8 cellular contexts compared by ENCODE assay signal in the genomic region with DNA sequence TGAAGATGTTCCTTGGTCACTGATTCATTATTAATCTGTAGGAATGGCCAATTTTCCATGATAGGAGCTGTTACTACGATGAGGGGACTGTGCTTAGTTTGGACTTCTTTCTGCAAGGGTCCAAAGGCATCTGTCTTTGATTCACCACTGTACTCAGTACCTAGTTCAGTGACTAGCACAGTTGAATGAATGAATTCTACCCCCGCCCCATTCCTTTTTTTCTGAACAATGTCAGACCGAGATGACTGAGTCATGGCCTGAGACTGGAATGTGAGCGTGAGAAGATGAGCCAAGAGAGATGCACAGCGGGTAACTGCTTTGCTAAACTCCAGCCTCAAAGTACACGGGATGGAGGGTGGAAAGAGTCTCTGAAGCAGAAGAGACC. TPM values are rescaled to one million over a fixed set of nuclear protein-coding genes. Genes with fewer than 3 reads are reported as not detected.
DNase-seq lines count a peak whose midpoint lies in the region; ATAC-seq and TF ChIP-seq lines count a peak whose summit lies in the region.

No MANE protein-coding gene starts in this region.

- DNase-seq in CD4-positive, alpha-beta T cell, result no peak
- DNase-seq in Jurkat, Clone E6-1 (ENCODE audit: low read depth, low spot score), result no peak
- peak; percentile 77 for DNase-seq in amniotic epithelial cell (ENCODE audit: low read depth)
- no peak for DNase-seq in naive thymus-derived CD8-positive, alpha-beta T cell
- DNase-seq in DMS53 treated with DMSO at 0.1 percent for 48 hours (lab: John Stamatoyannopoulos, UW; ENCODE audit: unreplicated experiment), result no peak
- no peak for DNase-seq in 8988T
- no peak for DNase-seq in NCI-H2171 treated with DMSO at 0.1 percent for 48 hours (lab: John Stamatoyannopoulos, UW)

- H3K4me1 Mint-ChIP-seq in CD4-positive, alpha-beta T cell (ENCODE audit: low read depth), result peaks cover 52% of the 10 kb centered on the region
- peaks cover 20 to 44% (median 38%) of the 10 kb centered on the region in 4 donors for H3K4me1 Mint-ChIP-seq in naive thymus-derived CD8-positive, alpha-beta T cell

- TF ChIP-seq CTCF in CD4-positive, alpha-beta T cell (IDR thresholded peaks at IDR 0.05), result peak; percentile 61

- no peak for ATAC-seq in CD4-positive, alpha-beta T cell (ENCODE audit: poor library complexity)
- no peak for ATAC-seq in naive thymus-derived CD8-positive, alpha-beta T cell
- ATAC-seq in GM19467 (IDR thresholded peaks at IDR 0.05; ENCODE audit: unreplicated experiment), result no peak

- POLR2A ChIA-PET in CD4-positive, alpha-beta T cell (lab: Charles Lee), result interaction anchor here (0.8 to 3.6 kb wide), 11 partner anchors 9 to 526 kb away, joined by 3 to 149 read pairs (median 4); partner anchors contain the start of genes DHX35, RALGAPB, RPRD1B and TTI1
- POLR2A ChIA-PET in naive thymus-derived CD8-positive, alpha-beta T cell (lab: Charles Lee), result interaction anchor here (1.5 to 4.6 kb wide), 3 partner anchors 10 to 38 kb away, joined by 3 to 122 read pairs (median 32); partner anchors contain the start of gene RALGAPB

- H3K36me3 Mint-ChIP-seq in CD4-positive, alpha-beta T cell (ENCODE audit: low read depth), result peaks cover 44% of the 10 kb centered on the region
- H3K36me3 Mint-ChIP-seq in naive thymus-derived CD8-positive, alpha-beta T cell, result peaks cover 0 to 32% (median 9%) of the 10 kb centered on the region in 3 donors

- intact Hi-C loops in CD4-positive, alpha-beta T cell (cut with DNase I, micrococcal nuclease), result loop anchor here (1.0 to 10.0 kb wide), 6 partner anchors 11 to 1141 kb away; partner anchors contain the start of genes RALGAPB (in 2 of the 2), ACTR5 (in 1 of the 2), DHX35 (in 1 of the 2) and RPRD1B (in 1 of the 2)

- peak overlapping the region; percentile 98 for H3K4me3 Mint-ChIP-seq in CD4-positive, alpha-beta T cell
- peak overlapping the region; percentile 85 to 98 (median 94) for H3K4me3 Mint-ChIP-seq in naive thymus-derived CD8-positive, alpha-beta T cell

- H3K9me3 Mint-ChIP-seq in CD4-positive, alpha-beta T cell, result no peaks in the 10 kb centered on the region
- no peaks in the 10 kb centered on the region for H3K9me3 Mint-ChIP-seq in naive thymus-derived CD8-positive, alpha-beta T cell

- no peak overlapping the region for H3K27ac ChIP-seq in CD4-positive, alpha-beta T cell (ENCODE audit: low read depth, low read length)

- CTCF ChIA-PET in CD4-positive, alpha-beta T cell (lab: Charles Lee), result interaction anchor here (0.7 to 4.1 kb wide), 13 partner anchors 10 to 491 kb away, joined by 3 to 123 read pairs (median 5); partner anchors contain the start of genes FAM83D and RALGAPB

- no peaks in the 10 kb centered on the region for H3K27me3 ChIP-seq in CD4-positive, alpha-beta T cell (ENCODE audit: control insufficient read depth, insufficient read depth, low read length)

- peaks cover 10% of the 10 kb centered on the region for H3K27me3 Mint-ChIP-seq in CD4-positive, alpha-beta T cell
- H3K27me3 Mint-ChIP-seq in naive thymus-derived CD8-positive, alpha-beta T cell, result peaks cover 0 to 7% (median 3%) of the 10 kb centered on the region in 5 donors

- peak overlapping the region; percentile 80 for H3K4me3 ChIP-seq in Jurkat, Clone E6-1 (ENCODE audit: low read length)

- no peaks in the 10 kb centered on the region for H3K9me3 ChIP-seq in CD4-positive, alpha-beta T cell (ENCODE audit: control insufficient read depth, low read length)

- peak overlapping the region; percentile 93 for H3K27ac Mint-ChIP-seq in CD4-positive, alpha-beta T cell
- H3K27ac Mint-ChIP-seq in naive thymus-derived CD8-positive, alpha-beta T cell, result peak overlapping the region; percentile 88 to 99 (median 97)

RNA-seq across cellular contexts. Expression of gene SNHG17, which starts 0.4 kb away (rescaled TPM):
- 10 to 100 TPM; 94.1 to 99.3 TPM for total RNA-seq in CD4-positive, alpha-beta T cell
- polyA plus RNA-seq in Jurkat, Clone E6-1 (2012; ENCODE audit: insufficient read depth, insufficient read length), result 94.8 TPM
- total RNA-seq in naive thymus-derived CD8-positive, alpha-beta T cell, result 10 to 100 TPM; 75.3 to 78.2 TPM
- polyA plus RNA-seq in naive thymus-derived CD8-positive, alpha-beta T cell, result 100 to 1,000 TPM in 1 of 3 donors, 10 to 100 TPM in 2; 33.8 to 127 (median 57.0) TPM

RNA-seq across cellular contexts. Expression of gene RALGAPB, which starts 37.1 kb away (rescaled TPM):
- total RNA-seq in CD4-positive, alpha-beta T cell, result 10 to 100 TPM; 30.4 to 31.9 TPM
- polyA plus RNA-seq in Jurkat, Clone E6-1 (2012; ENCODE audit: insufficient read depth, insufficient read length), result 20.4 TPM
- total RNA-seq in naive thymus-derived CD8-positive, alpha-beta T cell, result 10 to 100 TPM; 49.7 to 56.2 TPM
- polyA plus RNA-seq in naive thymus-derived CD8-positive, alpha-beta T cell, result 10 to 100 TPM in 1 of 3 donors, 1 to 10 TPM in 2; 8.8 to 13.8 (median 9.3) TPM
